8 cellular contexts compared by ENCODE assay signal in genomic region chr6:150891886-150892485, GRCh38. TPM values are rescaled to one million over a fixed set of nuclear protein-coding genes. Genes with fewer than 3 reads are reported as not detected.
A peak's percentile ranks its signal among the peaks of the same experiment; 100 is the strongest.
DNase-seq lines count a peak whose midpoint lies in the region; ATAC-seq lines count a peak whose summit lies in the region.

No MANE protein-coding gene starts in this region.

- H3K9me3 Mint-ChIP-seq in memory B cell = no peaks in the 10 kb centered on the region

- H3K4me1 Mint-ChIP-seq in memory B cell = peaks cover 21% of the 10 kb centered on the region

- peaks cover 4% of the 10 kb centered on the region for H3K36me3 Mint-ChIP-seq in memory B cell

- DNase-seq in GM04504 (ENCODE audit: low read depth) (peak; percentile 69), NCI-H460 (ENCODE audit: extremely low read depth, low read depth) (peak; percentile 50), memory B cell (ENCODE audit: low spot score in 2 of 2) (peak; percentile 50 to 59)
- peak; percentile 43 to 51 for DNase-seq in activated CD4-positive, alpha-beta T cell treated with anti-CD3 and anti-CD28 coated beads, Interleukin-2, amount 50 U/mL, for 4 hours
- DNase-seq in effector CD8-positive, alpha-beta T cell (lab: John Stamatoyannopoulos, UW) = peak; percentile 34
- DNase-seq in stimulated activated CD8-positive, alpha-beta memory T cell treated with anti-CD3 and anti-CD28 coated beads, Interleukin-4, amount 100 ng/mL, for 1 hour (ENCODE audit: low read depth in 2 of 2, low spot score in 1 of 2) = peak; percentile 7 to 13

- no peaks in the 10 kb centered on the region for H3K27me3 Mint-ChIP-seq in memory B cell

- no peak overlapping the region for H3K4me3 Mint-ChIP-seq in memory B cell

- ATAC-seq in HG03045 (IDR thresholded peaks at IDR 0.05; ENCODE audit: unreplicated experiment) (peak; percentile 58), memory B cell (ENCODE audit: low read depth) (peak; percentile 58), GM19023 (IDR thresholded peaks at IDR 0.05; ENCODE audit: unreplicated experiment) (no peak)

- no peak overlapping the region for H3K27ac Mint-ChIP-seq in memory B cell

RNA-seq across cellular contexts. Expression of gene MTHFD1L, which starts 26.5 kb away (rescaled TPM):
- 38.0 and 46.2 TPM in 2 replicates for total RNA-seq in NCI-H460 (2014; rRNA removed; shearing (Covaris generic))
- 14.1 and 30.5 TPM in 2 replicates for polyA plus RNA-seq in NCI-H460 (2014; cell fraction: nucleus; rRNA removed)

Comparison
In these comparisons a context has a peak if more than half of its experiments do, and no peak if none do; other contexts are left out.
1. DNase-seq: peak in every context shown above with its lines; median percentile 69 in GM04504; 54 in memory B cell; 50 in NCI-H460; 47 in activated CD4-positive, alpha-beta T cell treated with anti-CD3 and anti-CD28 coated beads, Interleukin-2, amount 50 U/mL, for 4 hours; 34 in effector CD8-positive, alpha-beta T cell; 10 in stimulated activated CD8-positive, alpha-beta memory T cell treated with anti-CD3 and anti-CD28 coated beads, Interleukin-4, amount 100 ng/mL, for 1 hour.